Comparison of ENCODE assay signal across 8 cellular contexts in genomic region chr1:222464841-222465210, GRCh38.
DNase-seq lines count a peak whose midpoint lies in the region; TF ChIP-seq lines count a peak whose summit lies in the region.

No MANE protein-coding gene starts in this region.

- H3K4me2 ChIP-seq in mammary epithelial cell (ENCODE audit: insufficient read depth, low read depth, low read length): peak overlapping the region; percentile 69

- H4K20me1 ChIP-seq in mammary epithelial cell (ENCODE audit: insufficient read depth, low read length): no peaks in the 10 kb centered on the region

- BruUV-seq in mammary epithelial cell (replicated peaks; lab: Mats Ljungman, UMichigan): no TSS peak

- TF ChIP-seq CTCF in VCaP (conservative IDR thresholded peaks at IDR 0.05) (no peak), mammary epithelial cell (conservative IDR thresholded peaks at IDR 0.05 in 1 of 2, IDR thresholded peaks at IDR 0.05 in 1 of 2; ENCODE audit: extremely low read depth in 1 of 2, insufficient read depth in 1 of 2, low read depth in 1 of 2, low read length in 2 of 2) (no peak)

- peak overlapping the region; percentile 30 to 36 (median 30) for H3K4me3 ChIP-seq in mammary epithelial cell (replicated peaks in 1 of 3; ENCODE audit: insufficient read depth in 1 of 3, low read depth in 2 of 3, low read length in 3 of 3)

- WGBS in mammary epithelial cell (ENCODE audit: low coverage, missing lambda C conversion rate): 37% methylated on average over 10 of the region's 10 CpGs

- DNase-seq in EL: peak; percentile 76
- peak; percentile 61 for DNase-seq in HCEC 1CT
- peak; percentile 68 for DNase-seq in MV-4-11 (lab: John Stamatoyannopoulos, UW)
- DNase-seq in mammary epithelial cell: no peak
- peak; percentile 57 for DNase-seq in islet precursor cell
- DNase-seq in stimulated activated CD4-positive, alpha-beta T cell treated with anti-CD3 and anti-CD28 coated beads, Interleukin-15, amount 100 ng/mL, for 48 hours (ENCODE audit: low read depth in 2 of 2): peak; percentile 55 to 66
- DNase-seq in LoVo (ENCODE audit: low spot score): no peak

- H3K36me3 ChIP-seq in mammary epithelial cell (ENCODE audit: insufficient read depth, low read length): no peaks in the 10 kb centered on the region

- H3K4me1 ChIP-seq in mammary epithelial cell (ENCODE audit: insufficient read depth, low read length): peaks cover 10% of the 10 kb centered on the region

- in situ Hi-C loops in mammary epithelial cell (cut with MboI; ENCODE audit: low sequenced_read_pairs in 2 of 2): loop anchor here (5.0 kb wide), 1 partner anchor 167 kb away; no protein-coding TSS in a partner anchor

- peak overlapping the region; percentile 92 for H2AFZ ChIP-seq in mammary epithelial cell (ENCODE audit: low read depth, low read length)

- H3K9ac ChIP-seq in mammary epithelial cell (ENCODE audit: insufficient read depth, low read length): peak overlapping the region; percentile 8

- H3K9me3 ChIP-seq in mammary epithelial cell (replicated peaks; ENCODE audit: insufficient read depth, low read length): no peaks in the 10 kb centered on the region

- peak overlapping the region; percentile 89 for H3K27ac ChIP-seq in VCaP
- H3K27ac ChIP-seq in mammary epithelial cell (ENCODE audit: insufficient read depth, low read depth, low read length): peak overlapping the region; percentile 11

- H3K79me2 ChIP-seq in mammary epithelial cell (ENCODE audit: insufficient read depth, low read length): no peaks in the 10 kb centered on the region

- dilution Hi-C loops in mammary epithelial cell (cut with HindIII; ENCODE audit: low sequenced_read_pairs): no loop called here

- CTCF ChIA-PET in mammary epithelial cell (lab: Charles Lee; ENCODE audit: low non-redundant PET): interaction anchor here (1.9 kb wide), 1 partner anchor 170 kb away, joined by 18 read pairs; no protein-coding TSS in a partner anchor

- intact Hi-C loops in mammary epithelial cell (cut with micrococcal nuclease): loop anchor here (1.0 to 5.0 kb wide), 6 partner anchors 82 to 616 kb away; partner anchors contain the start of genes AIDA, BROX and HHIPL2

- no peaks in the 10 kb centered on the region for H3K27me3 ChIP-seq in mammary epithelial cell (ENCODE audit: insufficient read depth, low read length)

Comparison
In these comparisons a context has a peak if more than half of its experiments do, and no peak if none do; other contexts are left out.
1. DNase-seq: peak in EL (single experiment), HCEC 1CT (single experiment), MV-4-11 (single experiment), islet precursor cell (single experiment) and stimulated activated CD4-positive, alpha-beta T cell treated with anti-CD3 and anti-CD28 coated beads, Interleukin-15, amount 100 ng/mL, for 48 hours (2 of 2); none in mammary epithelial cell (single experiment) and LoVo (single experiment).